9 cellular contexts compared by ENCODE assay signal in genomic region chr11:61331636-61332035, GRCh38. TPM values are rescaled to one million over a fixed set of nuclear protein-coding genes. Genes with fewer than 3 reads are reported as not detected.
A peak's percentile ranks its signal among the peaks of the same experiment; 100 is the strongest.
DNase-seq lines count a peak whose midpoint lies in the region; ATAC-seq, FAIRE-seq and TF ChIP-seq lines count a peak whose summit lies in the region.
"Had no signal": no experiment of that assay in that cellular context is flagged by ENCODE, and none has a peak within 500 bp of the region (broad histone marks: within the 10 kb centered on the region; RNA-seq: fewer than 3 reads in every experiment).

No MANE protein-coding gene starts in this region.

- H3K4me3 Mint-ChIP-seq in activated T-helper 1 cell treated with anti-CD3 and anti-CD28 coated beads, Interleukin-12 subunit alpha, Interleukin-12 subunit beta, Interleukin-2, Interleukin-4 antibody, amounts not matched to agents 30 ng/mL and 10 ng/mL and 1 ng/mL, durations not matched to agents 14 hours and 24 hours and 36 hours: peak overlapping the region; percentile 93

- H3K4me3 ChIP-seq in cardiac muscle cell (peak overlapping the region; percentile 95), HepG2 (replicated peaks in 1 of 3; ENCODE audit: insufficient read depth in 1 of 3, low read depth in 2 of 3, low read length in 3 of 3) (peak overlapping the region; percentile 95 to 98 (median 96)), upper lobe of left lung (peak overlapping the region; percentile 56 to 98 (median 84))

- H3K36me3 Mint-ChIP-seq in activated T-helper 1 cell treated with anti-CD3 and anti-CD28 coated beads, Interleukin-12 subunit alpha, Interleukin-12 subunit beta, Interleukin-2, Interleukin-4 antibody, amounts not matched to agents 30 ng/mL and 10 ng/mL and 1 ng/mL, durations not matched to agents 14 hours and 24 hours and 36 hours (ENCODE audit: low read depth): peaks cover 31% of the 10 kb centered on the region

- H3K9me3 Mint-ChIP-seq in activated T-helper 1 cell treated with anti-CD3 and anti-CD28 coated beads, Interleukin-12 subunit alpha, Interleukin-12 subunit beta, Interleukin-2, Interleukin-4 antibody, amounts not matched to agents 30 ng/mL and 10 ng/mL and 1 ng/mL, durations not matched to agents 14 hours and 24 hours and 36 hours: no peaks in the 10 kb centered on the region

- H3K27ac Mint-ChIP-seq in activated T-helper 1 cell treated with anti-CD3 and anti-CD28 coated beads, Interleukin-12 subunit alpha, Interleukin-12 subunit beta, Interleukin-2, Interleukin-4 antibody, amounts not matched to agents 30 ng/mL and 10 ng/mL and 1 ng/mL, durations not matched to agents 14 hours and 24 hours and 36 hours: peak overlapping the region; percentile 97

- peak overlapping the region; percentile 100 for H3K9ac ChIP-seq in HepG2 (ENCODE audit: insufficient read depth, low read depth, low read length)

- no peak for TF ChIP-seq RAD21 in HepG2 (CRISPR knock-in tag; IDR thresholded peaks at IDR 0.05)

- H4K20me1 ChIP-seq in HepG2 (ENCODE audit: insufficient read depth, low read length): peaks cover 27% of the 10 kb centered on the region

- TF ChIP-seq POLR2A in HepG2 (IDR thresholded peaks at IDR 0.05; ENCODE audit: insufficient read depth in 1 of 2, low read depth in 2 of 2, low read length in 2 of 2) (no peak), upper lobe of left lung (IDR thresholded peaks at IDR 0.05) (no peak)

- H3K9me3 ChIP-seq in cardiac muscle cell (ENCODE audit: low read depth): no peaks in the 10 kb centered on the region
- H3K9me3 ChIP-seq in HepG2 (ENCODE audit: low read length): no peaks in the 10 kb centered on the region
- H3K9me3 ChIP-seq in upper lobe of left lung: no peaks in the 10 kb centered on the region

- H3K79me2 ChIP-seq in HepG2 (ENCODE audit: insufficient read depth, low read length): peaks cover 90% of the 10 kb centered on the region

- TF ChIP-seq EP300 in HepG2 (IDR thresholded peaks at IDR 0.05; ENCODE audit: low read depth in 2 of 2, low read length in 2 of 2) (no peak), HepG2 (CRISPR knock-in tag; IDR thresholded peaks at IDR 0.05; ENCODE audit: borderline replicate concordance) (no peak), upper lobe of left lung (IDR thresholded peaks at IDR 0.05) (no peak)

- H3K27me3 ChIP-seq in cardiac muscle cell (no peaks in the 10 kb centered on the region), HepG2 (ENCODE audit: control insufficient read depth in 1 of 2, insufficient read depth in 2 of 2, low read length in 2 of 2) (no peaks in the 10 kb centered on the region; a peak in 1 of 5 replicates), upper lobe of left lung (no peaks in the 10 kb centered on the region)

- H3K4me1 ChIP-seq in cardiac muscle cell (ENCODE audit: low read depth) (peaks cover 13% of the 10 kb centered on the region), HepG2 (ENCODE audit: insufficient read depth, low read length) (peaks cover 68% of the 10 kb centered on the region), upper lobe of left lung (peaks cover 23 to 34% (median 30%) of the 10 kb centered on the region in 4 donors)

- TF ChIP-seq CTCF in cardiac muscle cell (IDR thresholded peaks at IDR 0.05; ENCODE audit: low read depth, low read length): no peak
- no peak for TF ChIP-seq CTCF in HepG2 (CRISPR knock-in tag; IDR thresholded peaks at IDR 0.05)
- no peak for TF ChIP-seq CTCF in upper lobe of left lung (IDR thresholded peaks at IDR 0.05)

- WGBS in HepG2 (ENCODE audit: low lambda C conversion rate): 41% methylated on average over 6 of the region's 6 CpGs
- WGBS in upper lobe of left lung, 2 donors: 62 to 70% methylated on average over 6 of the region's 6 CpGs

- no peaks in the 10 kb centered on the region for H3K27me3 Mint-ChIP-seq in activated T-helper 1 cell treated with anti-CD3 and anti-CD28 coated beads, Interleukin-12 subunit alpha, Interleukin-12 subunit beta, Interleukin-2, Interleukin-4 antibody, amounts not matched to agents 30 ng/mL and 10 ng/mL and 1 ng/mL, durations not matched to agents 14 hours and 24 hours and 36 hours (ENCODE audit: insufficient read depth)

- peaks cover 65% of the 10 kb centered on the region for H3K4me1 Mint-ChIP-seq in activated T-helper 1 cell treated with anti-CD3 and anti-CD28 coated beads, Interleukin-12 subunit alpha, Interleukin-12 subunit beta, Interleukin-2, Interleukin-4 antibody, amounts not matched to agents 30 ng/mL and 10 ng/mL and 1 ng/mL, durations not matched to agents 14 hours and 24 hours and 36 hours (ENCODE audit: low read depth)

- POLR2A ChIA-PET in HepG2 (lab: Yijun Ruan, JAX): interaction anchor here (0.8 to 1.8 kb wide), 5 partner anchors 31 to 98 kb away, joined by 3 to 5 read pairs (median 4); partner anchors contain the start of genes CPSF7, CYB561A3, SDHAF2 and TMEM138

- CTCF ChIA-PET in HepG2 (lab: Yijun Ruan, JAX; ENCODE audit: low intra/inter-chr PET ratio, low total read pairs): interaction anchor here (1.1 kb wide), 1 partner anchor 54 kb away, joined by 4 read pairs; no protein-coding TSS in a partner anchor

- H3K27ac ChIP-seq in cardiac muscle cell (peak overlapping the region; percentile 95), HepG2 (ENCODE audit: extremely low read length, insufficient read depth, low read length) (peak overlapping the region; percentile 91), upper lobe of left lung (peak overlapping the region in 1 of 4 donors; percentile 88)

- FAIRE-seq in HepG2 (lab: Jason Lieb, UNC): no peak

- no TSS peak for BruUV-seq in HepG2 (replicated peaks; lab: Mats Ljungman, UMichigan)

- in situ Hi-C loops in HepG2 (cut with HindIII; ENCODE audit: extremely low pct_ligation_motif_present, low pct_unique_long_range_greater_than_20kb): no loop called here

- no peak overlapping the region for H2AFZ ChIP-seq in HepG2 (ENCODE audit: low read length)

- no peak for DNase-seq in cardiac muscle cell (ENCODE audit: low read depth in 1 of 2, low spot score in 1 of 2)
- DNase-seq in cardiac septum (ENCODE audit: low spot score): no peak
- DNase-seq in activated T-helper 1 cell treated with anti-CD3 and anti-CD28 coated beads, Interleukin-12 subunit alpha, Interleukin-12 subunit beta, Interleukin-2, Interleukin-4 antibody, amounts not matched to agents 30 ng/mL and 10 ng/mL and 1 ng/mL, durations not matched to agents 14 hours and 24 hours and 36 hours (ENCODE audit: low spot score): no peak
- DNase-seq in HepG2 (ENCODE audit: low spot score): no peak
- DNase-seq in upper lobe of left lung: no peak
- no peak for DNase-seq in cerebellar nuclear complex (lab: John Stamatoyannopoulos, UW)
- DNase-seq: NCI-H187 treated with DMSO at 0.1 percent for 48 hours had no signal

- intact Hi-C loops in cardiac septum (cut with DNase I): loop anchor here (5.0 kb wide), 1 partner anchor 34 kb away; the partner anchor contains the start of gene VWCE
- intact Hi-C loops in activated T-helper 1 cell treated with anti-CD3 and anti-CD28 coated beads, Interleukin-12 subunit alpha, Interleukin-12 subunit beta, Interleukin-2, Interleukin-4 antibody, amounts not matched to agents 30 ng/mL and 10 ng/mL and 1 ng/mL, durations not matched to agents 14 hours and 24 hours and 36 hours (cut with micrococcal nuclease): loop anchor here (1.0 to 10.0 kb wide), 5 partner anchors 37 to 425 kb away; partner anchors contain the start of genes PRPF19, SDHAF2 and VWCE
- intact Hi-C loops in HepG2 (cut with micrococcal nuclease; ENCODE audit: unreplicated experiment): loop anchor here (10.0 kb wide), 1 partner anchor 77 kb away; no protein-coding TSS in a partner anchor

- H3K4me2 ChIP-seq in HepG2 (ENCODE audit: low read depth, low read length): peak overlapping the region; percentile 88

- ATAC-seq in HepG2 (no peak), upper lobe of left lung (ENCODE audit: low FRiP score in 2 of 2) (no peak), HG02885 (IDR thresholded peaks at IDR 0.05; ENCODE audit: poor library complexity, unreplicated experiment) (no peak), HG03520 (IDR thresholded peaks at IDR 0.05; ENCODE audit: unreplicated experiment) (no peak)

- peaks cover 23% of the 10 kb centered on the region for H3K36me3 ChIP-seq in cardiac muscle cell
- H3K36me3 ChIP-seq in HepG2 (replicated peaks in 1 of 2; ENCODE audit: control insufficient read depth in 1 of 2, insufficient read depth in 2 of 2, low read length in 2 of 2): peaks cover 10 to 35% of the 10 kb centered on the region in 2 experiments
- H3K36me3 ChIP-seq in upper lobe of left lung: peaks cover 5 to 34% (median 19%) of the 10 kb centered on the region in 4 donors

RNA-seq across cellular contexts. Expression of gene DDB1, which starts 1.3 kb away (rescaled TPM):
- 321 and 393 TPM in 2 replicates for total RNA-seq in cardiac muscle cell
- polyA plus RNA-seq in cardiac muscle cell: 286 and 304 TPM in 2 replicates
- 125 TPM for total RNA-seq in cardiac septum
- 259 and 270 TPM in 2 replicates for total RNA-seq in activated T-helper 1 cell treated with anti-CD3 and anti-CD28 coated beads, Interleukin-12 subunit alpha, Interleukin-12 subunit beta, Interleukin-2, Interleukin-4 antibody, amounts not matched to agents 30 ng/mL and 10 ng/mL and 1 ng/mL, durations not matched to agents 14 hours and 24 hours and 36 hours
- 266 and 292 TPM in 2 replicates for total RNA-seq in HepG2 (2016; rRNA removed; fragmentation: Illumina TruSeq; extraction: Trizol)
- 44.8 and 45.1 TPM in 2 replicates for total RNA-seq in HepG2 (2016; cell fraction: cytosol; rRNA removed; fragmentation: Illumina TruSeq; extraction: Trizol; ENCODE audit: low read depth)
- total RNA-seq in HepG2 (2016; cell fraction: insoluble cytoplasmic fraction; rRNA removed; fragmentation: Illumina TruSeq; extraction: Trizol): 272 and 286 TPM in 2 replicates
- 67.0 and 70.3 TPM in 2 replicates for total RNA-seq in HepG2 (2016; cell fraction: membrane; rRNA removed; fragmentation: Illumina TruSeq; extraction: Trizol)
- total RNA-seq in HepG2 (2016; cell fraction: nucleus; rRNA removed; fragmentation: Illumina TruSeq; extraction: Trizol): 147 and 162 TPM in 2 replicates
- 175 and 217 TPM in 2 replicates for polyA plus RNA-seq in HepG2 (2011; rRNA removed)
- 205 and 216 TPM in 2 replicates for polyA plus RNA-seq in HepG2 (2011; cell fraction: cytosol; rRNA removed)
- 144 and 152 TPM in 2 replicates for polyA plus RNA-seq in HepG2 (2011; cell fraction: nucleus; rRNA removed)
- 123 and 153 TPM in 2 replicates for polyA plus RNA-seq in HepG2 (2012)
- polyA plus RNA-seq in HepG2 (2016; cell fraction: cytosol; fragmentation: Illumina TruSeq; extraction: Trizol; ENCODE audit: low read depth): 13.5 and 15.8 TPM in 2 replicates
- polyA plus RNA-seq in HepG2 (2016; cell fraction: insoluble cytoplasmic fraction; fragmentation: Illumina TruSeq; extraction: Trizol; ENCODE audit: low read depth): 239 and 252 TPM in 2 replicates
- 34.0 and 38.3 TPM in 2 replicates for polyA plus RNA-seq in HepG2 (2016; cell fraction: membrane; fragmentation: Illumina TruSeq; extraction: Trizol; ENCODE audit: low read depth)
- 168 and 174 TPM in 2 replicates for polyA plus RNA-seq in HepG2 (2016; cell fraction: nucleus; fragmentation: Illumina TruSeq; extraction: Trizol; ENCODE audit: insufficient read depth, low read depth)
- polyA minus RNA-seq in HepG2 (2011; rRNA and poly(A)+ RNA removed; ENCODE audit: low replicate concordance): 584 and 611 TPM in 2 replicates
- 276 and 305 TPM in 2 replicates for polyA minus RNA-seq in HepG2 (2011; cell fraction: cytosol; rRNA and poly(A)+ RNA removed)
- 187 and 203 TPM in 2 replicates for polyA minus RNA-seq in HepG2 (2011; cell fraction: nucleus; rRNA and poly(A)+ RNA removed)
- total RNA-seq in upper lobe of left lung: 100 to 1,000 TPM in 5 of 6 donors, 10 to 100 TPM in 1; 98.4 to 152 (median 139) TPM

RNA-seq across cellular contexts. Expression of gene TKFC, which starts 1.4 kb away (rescaled TPM):
- total RNA-seq in cardiac muscle cell (50.9 and 58.1 TPM in 2 replicates), cardiac septum (21.9 TPM), HepG2 (2016; rRNA removed; fragmentation: Illumina TruSeq; extraction: Trizol) (173 and 197 TPM in 2 replicates), upper lobe of left lung (10 to 100 TPM; 26.4 to 75.4 (median 36.1) TPM)
- polyA plus RNA-seq in cardiac muscle cell (84.3 and 87.4 TPM in 2 replicates), HepG2 (2011; rRNA removed) (147 and 237 TPM in 2 replicates)
- total RNA-seq in activated T-helper 1 cell treated with anti-CD3 and anti-CD28 coated beads, Interleukin-12 subunit alpha, Interleukin-12 subunit beta, Interleukin-2, Interleukin-4 antibody, amounts not matched to agents 30 ng/mL and 10 ng/mL and 1 ng/mL, durations not matched to agents 14 hours and 24 hours and 36 hours: 71.2 and 78.2 TPM in 2 replicates
- total RNA-seq in HepG2 (2016; cell fraction: cytosol; rRNA removed; fragmentation: Illumina TruSeq; extraction: Trizol; ENCODE audit: low read depth): 25.7 and 34.7 TPM in 2 replicates
- 152 and 194 TPM in 2 replicates for total RNA-seq in HepG2 (2016; cell fraction: insoluble cytoplasmic fraction; rRNA removed; fragmentation: Illumina TruSeq; extraction: Trizol)
- total RNA-seq in HepG2 (2016; cell fraction: membrane; rRNA removed; fragmentation: Illumina TruSeq; extraction: Trizol): 38.7 and 39.8 TPM in 2 replicates
- total RNA-seq in HepG2 (2016; cell fraction: nucleus; rRNA removed; fragmentation: Illumina TruSeq; extraction: Trizol): 130 and 153 TPM in 2 replicates
- 67.4 and 90.7 TPM in 2 replicates for polyA plus RNA-seq in HepG2 (2011; cell fraction: cytosol; rRNA removed)
- polyA plus RNA-seq in HepG2 (2011; cell fraction: nucleus; rRNA removed): 653 and 783 TPM in 2 replicates
- polyA plus RNA-seq in HepG2 (2012): 226 and 325 TPM in 2 replicates
- 15.1 and 18.3 TPM in 2 replicates for polyA plus RNA-seq in HepG2 (2016; cell fraction: cytosol; fragmentation: Illumina TruSeq; extraction: Trizol; ENCODE audit: low read depth)
- 134 and 173 TPM in 2 replicates for polyA plus RNA-seq in HepG2 (2016; cell fraction: insoluble cytoplasmic fraction; fragmentation: Illumina TruSeq; extraction: Trizol; ENCODE audit: low read depth)
- polyA plus RNA-seq in HepG2 (2016; cell fraction: membrane; fragmentation: Illumina TruSeq; extraction: Trizol; ENCODE audit: low read depth): 31.3 and 33.9 TPM in 2 replicates
- 236 and 246 TPM in 2 replicates for polyA plus RNA-seq in HepG2 (2016; cell fraction: nucleus; fragmentation: Illumina TruSeq; extraction: Trizol; ENCODE audit: insufficient read depth, low read depth)
- 121 and 450 TPM in 2 replicates for polyA minus RNA-seq in HepG2 (2011; rRNA and poly(A)+ RNA removed; ENCODE audit: low replicate concordance)
- polyA minus RNA-seq in HepG2 (2011; cell fraction: cytosol; rRNA and poly(A)+ RNA removed): 129 and 149 TPM in 2 replicates
- 181 and 214 TPM in 2 replicates for polyA minus RNA-seq in HepG2 (2011; cell fraction: nucleus; rRNA and poly(A)+ RNA removed)

RNA-seq across cellular contexts. Expression of gene CYB561A3, which starts 30.0 kb away (rescaled TPM):
- total RNA-seq in cardiac muscle cell: 7.8 and 13.5 TPM in 2 replicates
- 10.2 and 12.6 TPM in 2 replicates for polyA plus RNA-seq in cardiac muscle cell
- 11.2 TPM for total RNA-seq in cardiac septum
- 38.1 and 42.3 TPM in 2 replicates for total RNA-seq in activated T-helper 1 cell treated with anti-CD3 and anti-CD28 coated beads, Interleukin-12 subunit alpha, Interleukin-12 subunit beta, Interleukin-2, Interleukin-4 antibody, amounts not matched to agents 30 ng/mL and 10 ng/mL and 1 ng/mL, durations not matched to agents 14 hours and 24 hours and 36 hours
- 11.5 and 14.9 TPM in 2 replicates for total RNA-seq in HepG2 (2016; rRNA removed; fragmentation: Illumina TruSeq; extraction: Trizol)
- 5.6 and 5.9 TPM in 2 replicates for total RNA-seq in HepG2 (2016; cell fraction: cytosol; rRNA removed; fragmentation: Illumina TruSeq; extraction: Trizol; ENCODE audit: low read depth)
- total RNA-seq in HepG2 (2016; cell fraction: insoluble cytoplasmic fraction; rRNA removed; fragmentation: Illumina TruSeq; extraction: Trizol): 11.8 and 15.0 TPM in 2 replicates
- total RNA-seq in HepG2 (2016; cell fraction: membrane; rRNA removed; fragmentation: Illumina TruSeq; extraction: Trizol): 15.7 and 17.1 TPM in 2 replicates
- total RNA-seq in HepG2 (2016; cell fraction: nucleus; rRNA removed; fragmentation: Illumina TruSeq; extraction: Trizol): 11.9 and 12.4 TPM in 2 replicates
- polyA plus RNA-seq in HepG2 (2011; rRNA removed): 11.4 and 14.7 TPM in 2 replicates
- polyA plus RNA-seq in HepG2 (2011; cell fraction: cytosol; rRNA removed): 19.7 and 21.5 TPM in 2 replicates
- polyA plus RNA-seq in HepG2 (2011; cell fraction: nucleus; rRNA removed): 30.1 and 37.5 TPM in 2 replicates
- polyA plus RNA-seq in HepG2 (2012): 10.9 and 13.2 TPM in 2 replicates
- polyA plus RNA-seq in HepG2 (2016; cell fraction: cytosol; fragmentation: Illumina TruSeq; extraction: Trizol; ENCODE audit: low read depth): 4.6 and 6.4 TPM in 2 replicates
- polyA plus RNA-seq in HepG2 (2016; cell fraction: insoluble cytoplasmic fraction; fragmentation: Illumina TruSeq; extraction: Trizol; ENCODE audit: low read depth): 8.9 and 11.0 TPM in 2 replicates
- polyA plus RNA-seq in HepG2 (2016; cell fraction: membrane; fragmentation: Illumina TruSeq; extraction: Trizol; ENCODE audit: low read depth): 11.1 and 11.3 TPM in 2 replicates
- 20.3 and 20.7 TPM in 2 replicates for polyA plus RNA-seq in HepG2 (2016; cell fraction: nucleus; fragmentation: Illumina TruSeq; extraction: Trizol; ENCODE audit: insufficient read depth, low read depth)
- 41.4 and 173 TPM in 2 replicates for polyA minus RNA-seq in HepG2 (2011; rRNA and poly(A)+ RNA removed; ENCODE audit: low replicate concordance)
- polyA minus RNA-seq in HepG2 (2011; cell fraction: cytosol; rRNA and poly(A)+ RNA removed): 4.7 and 8.0 TPM in 2 replicates
- 9.4 and 9.7 TPM in 2 replicates for polyA minus RNA-seq in HepG2 (2011; cell fraction: nucleus; rRNA and poly(A)+ RNA removed)
- total RNA-seq in upper lobe of left lung: 100 to 1,000 TPM in 1 of 6 donors, 10 to 100 TPM in 5; 30.3 to 113 (median 50.4) TPM

RNA-seq across cellular contexts. Expression of gene TMEM138, which starts 30.5 kb away (rescaled TPM):
- 13.8 and 25.2 TPM in 2 replicates for total RNA-seq in cardiac muscle cell
- 25.0 and 34.1 TPM in 2 replicates for polyA plus RNA-seq in cardiac muscle cell
- 17.9 TPM for total RNA-seq in cardiac septum
- total RNA-seq in activated T-helper 1 cell treated with anti-CD3 and anti-CD28 coated beads, Interleukin-12 subunit alpha, Interleukin-12 subunit beta, Interleukin-2, Interleukin-4 antibody, amounts not matched to agents 30 ng/mL and 10 ng/mL and 1 ng/mL, durations not matched to agents 14 hours and 24 hours and 36 hours: 68.4 and 71.7 TPM in 2 replicates
- total RNA-seq in HepG2 (2016; rRNA removed; fragmentation: Illumina TruSeq; extraction: Trizol): 29.7 and 43.5 TPM in 2 replicates
- 51.3 and 54.5 TPM in 2 replicates for total RNA-seq in HepG2 (2016; cell fraction: cytosol; rRNA removed; fragmentation: Illumina TruSeq; extraction: Trizol; ENCODE audit: low read depth)
- total RNA-seq in HepG2 (2016; cell fraction: insoluble cytoplasmic fraction; rRNA removed; fragmentation: Illumina TruSeq; extraction: Trizol): 30.1 and 40.0 TPM in 2 replicates
- total RNA-seq in HepG2 (2016; cell fraction: membrane; rRNA removed; fragmentation: Illumina TruSeq; extraction: Trizol): 36.1 and 36.5 TPM in 2 replicates
- 41.2 and 47.0 TPM in 2 replicates for total RNA-seq in HepG2 (2016; cell fraction: nucleus; rRNA removed; fragmentation: Illumina TruSeq; extraction: Trizol)
- polyA plus RNA-seq in HepG2 (2011; rRNA removed): 51.0 and 61.0 TPM in 2 replicates
- polyA plus RNA-seq in HepG2 (2011; cell fraction: cytosol; rRNA removed): 21.8 and 35.0 TPM in 2 replicates
- polyA plus RNA-seq in HepG2 (2011; cell fraction: nucleus; rRNA removed): 63.4 and 76.1 TPM in 2 replicates
- polyA plus RNA-seq in HepG2 (2012): 17.6 and 19.2 TPM in 2 replicates
- polyA plus RNA-seq in HepG2 (2016; cell fraction: cytosol; fragmentation: Illumina TruSeq; extraction: Trizol; ENCODE audit: low read depth): 15.5 and 18.0 TPM in 2 replicates
- polyA plus RNA-seq in HepG2 (2016; cell fraction: insoluble cytoplasmic fraction; fragmentation: Illumina TruSeq; extraction: Trizol; ENCODE audit: low read depth): 42.8 and 45.1 TPM in 2 replicates
- polyA plus RNA-seq in HepG2 (2016; cell fraction: membrane; fragmentation: Illumina TruSeq; extraction: Trizol; ENCODE audit: low read depth): 24.2 and 30.4 TPM in 2 replicates
- polyA plus RNA-seq in HepG2 (2016; cell fraction: nucleus; fragmentation: Illumina TruSeq; extraction: Trizol; ENCODE audit: insufficient read depth, low read depth): 85.3 and 100 TPM in 2 replicates
- 50.4 and 173 TPM in 2 replicates for polyA minus RNA-seq in HepG2 (2011; rRNA and poly(A)+ RNA removed; ENCODE audit: low replicate concordance)
- polyA minus RNA-seq in HepG2 (2011; cell fraction: cytosol; rRNA and poly(A)+ RNA removed): 9.5 and 9.6 TPM in 2 replicates
- polyA minus RNA-seq in HepG2 (2011; cell fraction: nucleus; rRNA and poly(A)+ RNA removed): 41.6 and 57.1 TPM in 2 replicates
- 10 to 100 TPM; 23.5 to 95.3 (median 34.5) TPM for total RNA-seq in upper lobe of left lung

RNA-seq across cellular contexts. Expression of gene VWCE, which starts 36.5 kb away (rescaled TPM):
- total RNA-seq in cardiac muscle cell (1.8 and 2.3 TPM in 2 replicates), cardiac septum (0.59 TPM), HepG2 (2016; rRNA removed; fragmentation: Illumina TruSeq; extraction: Trizol) (10.4 and 27.6 TPM in 2 replicates), upper lobe of left lung (10 to 100 TPM in 1 of 6 donors, 1 to 10 TPM in 1, under 1 TPM in 4; 0.40 to 10.5 (median 0.79) TPM)
- polyA plus RNA-seq in cardiac muscle cell (3.1 and 3.5 TPM in 2 replicates), HepG2 (2011; rRNA removed) (58.3 and 59.7 TPM in 2 replicates)
- total RNA-seq in activated T-helper 1 cell treated with anti-CD3 and anti-CD28 coated beads, Interleukin-12 subunit alpha, Interleukin-12 subunit beta, Interleukin-2, Interleukin-4 antibody, amounts not matched to agents 30 ng/mL and 10 ng/mL and 1 ng/mL, durations not matched to agents 14 hours and 24 hours and 36 hours: 9.4 and 10.9 TPM in 2 replicates
- 21.1 and 23.2 TPM in 2 replicates for total RNA-seq in HepG2 (2016; cell fraction: cytosol; rRNA removed; fragmentation: Illumina TruSeq; extraction: Trizol; ENCODE audit: low read depth)
- total RNA-seq in HepG2 (2016; cell fraction: insoluble cytoplasmic fraction; rRNA removed; fragmentation: Illumina TruSeq; extraction: Trizol): 9.5 and 29.7 TPM in 2 replicates
- 16.2 and 16.5 TPM in 2 replicates for total RNA-seq in HepG2 (2016; cell fraction: membrane; rRNA removed; fragmentation: Illumina TruSeq; extraction: Trizol)
- 45.6 and 50.3 TPM in 2 replicates for total RNA-seq in HepG2 (2016; cell fraction: nucleus; rRNA removed; fragmentation: Illumina TruSeq; extraction: Trizol)
- polyA plus RNA-seq in HepG2 (2011; cell fraction: cytosol; rRNA removed): 16.1 and 23.9 TPM in 2 replicates
- polyA plus RNA-seq in HepG2 (2011; cell fraction: nucleus; rRNA removed): 269 and 312 TPM in 2 replicates
- polyA plus RNA-seq in HepG2 (2012): 91.9 and 92.4 TPM in 2 replicates
- 7.3 and 7.8 TPM in 2 replicates for polyA plus RNA-seq in HepG2 (2016; cell fraction: cytosol; fragmentation: Illumina TruSeq; extraction: Trizol; ENCODE audit: low read depth)
- 16.7 and 20.6 TPM in 2 replicates for polyA plus RNA-seq in HepG2 (2016; cell fraction: insoluble cytoplasmic fraction; fragmentation: Illumina TruSeq; extraction: Trizol; ENCODE audit: low read depth)
- 11.9 and 13.4 TPM in 2 replicates for polyA plus RNA-seq in HepG2 (2016; cell fraction: membrane; fragmentation: Illumina TruSeq; extraction: Trizol; ENCODE audit: low read depth)
- polyA plus RNA-seq in HepG2 (2016; cell fraction: nucleus; fragmentation: Illumina TruSeq; extraction: Trizol; ENCODE audit: insufficient read depth, low read depth): 214 and 228 TPM in 2 replicates
- polyA minus RNA-seq in HepG2 (2011; rRNA and poly(A)+ RNA removed; ENCODE audit: low replicate concordance): 0.94 and 72.8 TPM in 2 replicates
- polyA minus RNA-seq in HepG2 (2011; cell fraction: cytosol; rRNA and poly(A)+ RNA removed): 17.8 and 19.7 TPM in 2 replicates
- polyA minus RNA-seq in HepG2 (2011; cell fraction: nucleus; rRNA and poly(A)+ RNA removed): 60.5 and 66.8 TPM in 2 replicates
